Comparison of ENCODE assay signal across 18 cellular contexts in genomic region chr5:179273441-179274145, GRCh38.
DNase-seq lines count a peak whose midpoint lies in the region; TF ChIP-seq lines count a peak whose summit lies in the region.
"Had no signal": no experiment of that assay in that cellular context is flagged by ENCODE, and none has a peak within 500 bp of the region (broad histone marks: within the 10 kb centered on the region; RNA-seq: fewer than 3 reads in every experiment).

No MANE protein-coding gene starts in this region.

- in situ Hi-C loops in mammary epithelial cell (cut with MboI; ENCODE audit: low sequenced_read_pairs in 2 of 2): no loop called here

- H2BK12ac ChIP-seq in trophoblast cell (ENCODE audit: low read length): peak overlapping the region; percentile 35

- CTCF ChIA-PET in mammary epithelial cell (lab: Charles Lee; ENCODE audit: low non-redundant PET): no interaction called here

- H3K9me2 ChIP-seq in hepatocyte (replicated peaks; ENCODE audit: insufficient read depth): no peaks in the 10 kb centered on the region

- no peak overlapping the region for H3K9ac ChIP-seq in mammary epithelial cell (ENCODE audit: insufficient read depth, low read length)
- H3K9ac ChIP-seq in trophoblast cell (ENCODE audit: low read length): no peak overlapping the region

- H4K20me1 ChIP-seq in mammary epithelial cell (ENCODE audit: insufficient read depth, low read length) (no peaks in the 10 kb centered on the region), hepatocyte (ENCODE audit: insufficient read depth, poor library complexity, severe bottlenecking) (no peaks in the 10 kb centered on the region)

- H4K8ac ChIP-seq in trophoblast cell (ENCODE audit: low read depth, low read length): no peak overlapping the region

- H3K9me3 ChIP-seq in breast epithelium (no peaks in the 10 kb centered on the region), mammary epithelial cell (replicated peaks; ENCODE audit: insufficient read depth, low read length) (peaks cover 56% of the 10 kb centered on the region), hepatocyte (ENCODE audit: low read depth) (no peaks in the 10 kb centered on the region), trophoblast cell (ENCODE audit: insufficient read depth, low read depth, low read length) (peaks cover 2% of the 10 kb centered on the region), vagina (no peaks in the 10 kb centered on the region), testis (no peaks in the 10 kb centered on the region)
- H3K9me3 ChIP-seq: psoas muscle had no signal

- peak overlapping the region; percentile 34 for H2BK120ac ChIP-seq in trophoblast cell (ENCODE audit: insufficient read depth, low read length, poor library complexity)

- H3K36me3 ChIP-seq in breast epithelium (no peaks in the 10 kb centered on the region), mammary epithelial cell (ENCODE audit: insufficient read depth, low read length) (no peaks in the 10 kb centered on the region), hepatocyte (replicated peaks; ENCODE audit: insufficient read depth, low read depth) (no peaks in the 10 kb centered on the region), trophoblast cell (ENCODE audit: control insufficient read depth in 1 of 2, insufficient read depth in 2 of 2, low read length in 2 of 2) (peaks cover 5 to 7% of the 10 kb centered on the region in 2 experiments), vagina (no peaks in the 10 kb centered on the region), testis (ENCODE audit: low read depth, missing control alignments) (no peaks in the 10 kb centered on the region)

- H3K27ac ChIP-seq in breast epithelium: peak overlapping the region; percentile 89 to 97
- H3K27ac ChIP-seq in mammary epithelial cell (ENCODE audit: insufficient read depth, low read depth, low read length): no peak overlapping the region
- peak overlapping the region; percentile 62 for H3K27ac ChIP-seq in hepatocyte
- H3K27ac ChIP-seq in trophoblast cell (ENCODE audit: low read depth, low read length): no peak overlapping the region
- H3K27ac ChIP-seq in vagina: peak overlapping the region; percentile 87
- H3K27ac ChIP-seq in testis: no peak overlapping the region
- H3K27ac ChIP-seq: A549, psoas muscle had no signal

- peaks cover 50% of the 10 kb centered on the region for H3K79me1 ChIP-seq in trophoblast cell (ENCODE audit: low read length)

- peak overlapping the region; percentile 58 for H3K18ac ChIP-seq in trophoblast cell (ENCODE audit: low read length)

- dilution Hi-C loops in mammary epithelial cell (cut with HindIII; ENCODE audit: low sequenced_read_pairs): no loop called here

- intact Hi-C loops in breast epithelium (cut with DNase I; ENCODE audit: low total_unique reads) (no loop called here), mammary epithelial cell (cut with micrococcal nuclease) (no loop called here), vagina (cut with DNase I) (loop anchor here (5.0 kb wide), 1 partner anchor 69 kb away; no protein-coding TSS in a partner anchor), testis (cut with DNase I; ENCODE audit: low total_unique reads) (no loop called here)

- H3K23ac ChIP-seq in trophoblast cell (ENCODE audit: low read length): no peak overlapping the region

- peak overlapping the region; percentile 13 for H3K14ac ChIP-seq in trophoblast cell (ENCODE audit: low read length)

- no peak overlapping the region for H4K12ac ChIP-seq in trophoblast cell (ENCODE audit: low read depth, low read length)

- H3K4ac ChIP-seq in trophoblast cell (ENCODE audit: low read depth, low read length): no peak overlapping the region

- no peak overlapping the region for H2AFZ ChIP-seq in mammary epithelial cell (ENCODE audit: low read depth, low read length)
- H2AFZ ChIP-seq in hepatocyte: no peak overlapping the region
- no peak overlapping the region for H2AFZ ChIP-seq in trophoblast cell (ENCODE audit: insufficient read depth, low read length, poor library complexity)

- TF ChIP-seq POLR2A in breast epithelium (IDR thresholded peaks at IDR 0.05) (no peak), vagina (IDR thresholded peaks at IDR 0.05) (no peak), testis (IDR thresholded peaks at IDR 0.05) (no peak)

- no peaks in the 10 kb centered on the region for H3K27me3 ChIP-seq in breast epithelium
- no peaks in the 10 kb centered on the region for H3K27me3 ChIP-seq in mammary epithelial cell (ENCODE audit: insufficient read depth, low read length)
- H3K27me3 ChIP-seq in hepatocyte: no peaks in the 10 kb centered on the region
- H3K27me3 ChIP-seq in trophoblast cell (ENCODE audit: insufficient read depth, low read length): no peaks in the 10 kb centered on the region
- no peaks in the 10 kb centered on the region for H3K27me3 ChIP-seq in vagina
- no peaks in the 10 kb centered on the region for H3K27me3 ChIP-seq in testis

- peak overlapping the region; percentile 44 for H4K91ac ChIP-seq in trophoblast cell (ENCODE audit: low read depth, low read length)

- H3K4me3 ChIP-seq in breast epithelium: no peak overlapping the region
- H3K4me3 ChIP-seq in mammary epithelial cell (replicated peaks in 1 of 3; ENCODE audit: insufficient read depth in 1 of 3, low read depth in 2 of 3, low read length in 3 of 3): no peak overlapping the region
- H3K4me3 ChIP-seq in hepatocyte: no peak overlapping the region
- H3K4me3 ChIP-seq in trophoblast cell (ENCODE audit: low read depth, low read length): no peak overlapping the region
- no peak overlapping the region for H3K4me3 ChIP-seq in vagina
- H3K4me3 ChIP-seq in testis: no peak overlapping the region
- H3K4me3 ChIP-seq: A549, psoas muscle had no signal

- TF ChIP-seq CTCF in breast epithelium (IDR thresholded peaks at IDR 0.05) (no peak), mammary epithelial cell (conservative IDR thresholded peaks at IDR 0.05 in 1 of 2, IDR thresholded peaks at IDR 0.05 in 1 of 2; ENCODE audit: extremely low read depth in 1 of 2, insufficient read depth in 1 of 2, low read depth in 1 of 2, low read length in 2 of 2) (no peak), hepatocyte (IDR thresholded peaks at IDR 0.05; ENCODE audit: poor library complexity) (no peak), vagina (IDR thresholded peaks at IDR 0.05) (no peak), testis (IDR thresholded peaks at IDR 0.05) (no peak)

- no peaks in the 10 kb centered on the region for H3K79me2 ChIP-seq in mammary epithelial cell (ENCODE audit: insufficient read depth, low read length)
- H3K79me2 ChIP-seq in hepatocyte: peaks cover 2% of the 10 kb centered on the region
- H3K79me2 ChIP-seq in trophoblast cell (ENCODE audit: control insufficient read depth, insufficient read depth, low read length, poor library complexity): peaks cover 6% of the 10 kb centered on the region

- peak overlapping the region; percentile 48 for H2AK5ac ChIP-seq in trophoblast cell (ENCODE audit: low read length)

- H3K4me2 ChIP-seq in mammary epithelial cell (ENCODE audit: insufficient read depth, low read depth, low read length) (no peak overlapping the region), hepatocyte (no peak overlapping the region), trophoblast cell (ENCODE audit: low read length) (no peak overlapping the region)
- H3K4me2 ChIP-seq: A549 had no signal

- H3K4me1 ChIP-seq in breast epithelium: peaks cover 0 to 31% of the 10 kb centered on the region in 2 donors
- no peaks in the 10 kb centered on the region for H3K4me1 ChIP-seq in mammary epithelial cell (ENCODE audit: insufficient read depth, low read length)
- H3K4me1 ChIP-seq in hepatocyte (ENCODE audit: insufficient read depth): peaks cover 33% of the 10 kb centered on the region
- peaks cover 54 to 61% of the 10 kb centered on the region in 2 experiments for H3K4me1 ChIP-seq in trophoblast cell (ENCODE audit: control insufficient read depth in 1 of 2, insufficient read depth in 2 of 2, low read length in 2 of 2)
- H3K4me1 ChIP-seq in vagina: peaks cover 84% of the 10 kb centered on the region
- peaks cover 35% of the 10 kb centered on the region for H3K4me1 ChIP-seq in testis
- H3K4me1 ChIP-seq: A549 had no signal

- no peak overlapping the region for H2BK5ac ChIP-seq in trophoblast cell (ENCODE audit: low read depth, low read length, poor library complexity)

- 40% methylated on average over 3 of the region's 10 CpGs for WGBS in mammary epithelial cell (ENCODE audit: low coverage, missing lambda C conversion rate)
- WGBS in hepatocyte (ENCODE audit: low lambda C conversion rate, missing lambda C conversion rate): 84% methylated on average over 5 of the region's 10 CpGs
- no CpG with 5 or more reads among the region's 10 CpGs for WGBS in trophoblast cell (ENCODE audit: extremely low coverage, insufficient coverage, insufficient read length)
- 62 to 80% methylated on average over 4 to 10 of the region's 10 CpGs for WGBS in testis, 2 donors

- no TSS peak for BruUV-seq in mammary epithelial cell (replicated peaks; lab: Mats Ljungman, UMichigan)

- DNase-seq in breast epithelium (ENCODE audit: low spot score in 2 of 2): no peak
- DNase-seq in mammary epithelial cell: no peak
- DNase-seq in hepatocyte (ENCODE audit: low spot score): no peak
- no peak for DNase-seq in trophoblast cell
- no peak for DNase-seq in vagina (ENCODE audit: extremely low spot score in 2 of 2)
- no peak for DNase-seq in DMS79 (lab: John Stamatoyannopoulos, UW)
- no peak for DNase-seq in testis
- DNase-seq in ureter (ENCODE audit: low spot score): no peak
- DNase-seq: activated CD4-positive, CD25-positive, alpha-beta regulatory T cell; amniotic stem cell; CD4-positive, alpha-beta T cell; H9; NCI-H1105 treated with DMSO at 0.1 percent for 48 hours; NCI-H2171; NCI-H748 treated with DMSO at 0.1 percent for 48 hours; PC-3 had no signal

Comparison
In these comparisons a context has a peak if more than half of its experiments do, and no peak if none do; other contexts are left out.
1. H3K27ac ChIP-seq: peak in breast epithelium (2 of 2), hepatocyte (single experiment) and vagina (single experiment); none in mammary epithelial cell (single experiment), trophoblast cell (single experiment) and testis (0 of 2).